ENCODE assay signal across 2 cellular contexts in the genomic region with DNA sequence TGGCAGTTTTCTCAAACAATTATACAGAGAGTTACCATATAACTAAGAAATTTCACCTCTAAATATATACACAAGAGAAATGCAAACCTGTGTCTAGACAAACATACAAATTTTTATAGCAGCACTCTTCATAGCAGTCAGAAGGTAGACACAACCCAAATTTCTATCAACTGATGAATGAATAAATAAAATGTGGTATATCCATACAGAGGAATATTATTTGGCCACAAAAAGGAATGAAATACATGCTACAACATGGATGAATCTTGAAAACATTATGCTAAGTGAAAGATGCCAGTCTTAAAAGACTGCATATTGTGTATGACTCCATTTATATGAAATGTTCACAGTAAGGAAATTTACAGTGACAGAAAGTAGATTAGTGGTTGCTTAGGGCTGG.
TF ChIP-seq lines count a peak whose summit lies in the region.

No MANE protein-coding gene starts in this region.

TF ChIP-seq in SK-N-SH treated with all-trans-retinoic acid at 6 μM for 48 hours, 23 proteins besides CTCF, POLR2A, EP300 and RAD21 (continued from another document):
- TF ChIP-seq, protein P1, sequence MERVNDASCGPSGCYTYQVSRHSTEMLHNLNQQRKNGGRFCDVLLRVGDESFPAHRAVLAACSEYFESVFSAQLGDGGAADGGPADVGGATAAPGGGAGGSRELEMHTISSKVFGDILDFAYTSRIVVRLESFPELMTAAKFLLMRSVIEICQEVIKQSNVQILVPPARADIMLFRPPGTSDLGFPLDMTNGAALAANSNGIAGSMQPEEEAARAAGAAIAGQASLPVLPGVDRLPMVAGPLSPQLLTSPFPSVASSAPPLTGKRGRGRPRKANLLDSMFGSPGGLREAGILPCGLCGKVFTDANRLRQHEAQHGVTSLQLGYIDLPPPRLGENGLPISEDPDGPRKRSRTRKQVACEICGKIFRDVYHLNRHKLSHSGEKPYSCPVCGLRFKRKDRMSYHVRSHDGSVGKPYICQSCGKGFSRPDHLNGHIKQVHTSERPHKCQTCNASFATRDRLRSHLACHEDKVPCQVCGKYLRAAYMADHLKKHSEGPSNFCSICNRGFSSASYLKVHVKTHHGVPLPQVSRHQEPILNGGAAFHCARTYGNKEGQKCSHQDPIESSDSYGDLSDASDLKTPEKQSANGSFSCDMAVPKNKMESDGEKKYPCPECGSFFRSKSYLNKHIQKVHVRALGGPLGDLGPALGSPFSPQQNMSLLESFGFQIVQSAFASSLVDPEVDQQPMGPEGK (CRISPR knock-in tag; IDR thresholded peaks at IDR 0.05; ENCODE audit: borderline replicate concordance): no peak
- TF ChIP-seq ZNF8 (CRISPR knock-in tag; IDR thresholded peaks at IDR 0.05) (peak; percentile 92), ARNTL (CRISPR knock-in tag; IDR thresholded peaks at IDR 0.05; ENCODE audit: borderline replicate concordance, low read depth) (no peak)
TF ChIP-seq in SK-N-SH treated with all-trans-retinoic acid at 6 μM for 48 hours: peak in this region for 1.

TF ChIP-seq in SK-N-SH, 30 proteins besides CTCF, POLR2A, EP300 and RAD21 (continued from another document):
- TF ChIP-seq, protein P2, sequence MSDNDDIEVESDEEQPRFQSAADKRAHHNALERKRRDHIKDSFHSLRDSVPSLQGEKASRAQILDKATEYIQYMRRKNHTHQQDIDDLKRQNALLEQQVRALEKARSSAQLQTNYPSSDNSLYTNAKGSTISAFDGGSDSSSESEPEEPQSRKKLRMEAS (IDR thresholded peaks at IDR 0.05; ENCODE audit: low read depth): no peak
- no peak for TF ChIP-seq RFX5 (IDR thresholded peaks at IDR 0.05; ENCODE audit: low read length)
- no peak for TF ChIP-seq GATA2 (CRISPR knock-in tag; IDR thresholded peaks at IDR 0.05)
- no peak for TF ChIP-seq MEF2A (IDR thresholded peaks at IDR 0.05; ENCODE audit: borderline replicate concordance, low read depth)
- TF ChIP-seq, protein P3, sequence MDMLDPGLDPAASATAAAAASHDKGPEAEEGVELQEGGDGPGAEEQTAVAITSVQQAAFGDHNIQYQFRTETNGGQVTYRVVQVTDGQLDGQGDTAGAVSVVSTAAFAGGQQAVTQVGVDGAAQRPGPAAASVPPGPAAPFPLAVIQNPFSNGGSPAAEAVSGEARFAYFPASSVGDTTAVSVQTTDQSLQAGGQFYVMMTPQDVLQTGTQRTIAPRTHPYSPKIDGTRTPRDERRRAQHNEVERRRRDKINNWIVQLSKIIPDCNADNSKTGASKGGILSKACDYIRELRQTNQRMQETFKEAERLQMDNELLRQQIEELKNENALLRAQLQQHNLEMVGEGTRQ (IDR thresholded peaks at IDR 0.05; ENCODE audit: borderline replicate concordance, low read depth, low read length): no peak
- TF ChIP-seq TAF1 (IDR thresholded peaks at IDR 0.05; ENCODE audit: borderline replicate concordance, low read depth, low read length): no peak
- no peak for TF ChIP-seq EZH2phosphoT487 (IDR thresholded peaks at IDR 0.05; ENCODE audit: borderline replicate concordance, low read depth)
- TF ChIP-seq SMC3 (IDR thresholded peaks at IDR 0.05; ENCODE audit: low read depth, low read length): no peak
- TF ChIP-seq, protein P4, sequence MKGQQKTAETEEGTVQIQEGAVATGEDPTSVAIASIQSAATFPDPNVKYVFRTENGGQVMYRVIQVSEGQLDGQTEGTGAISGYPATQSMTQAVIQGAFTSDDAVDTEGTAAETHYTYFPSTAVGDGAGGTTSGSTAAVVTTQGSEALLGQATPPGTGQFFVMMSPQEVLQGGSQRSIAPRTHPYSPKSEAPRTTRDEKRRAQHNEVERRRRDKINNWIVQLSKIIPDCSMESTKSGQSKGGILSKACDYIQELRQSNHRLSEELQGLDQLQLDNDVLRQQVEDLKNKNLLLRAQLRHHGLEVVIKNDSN (IDR thresholded peaks at IDR 0.05; ENCODE audit: borderline replicate concordance, low read depth): no peak
- no peak for TF ChIP-seq FOSL2 (IDR thresholded peaks at IDR 0.05; ENCODE audit: borderline replicate concordance, low read depth)
- TF ChIP-seq GABPA (IDR thresholded peaks at IDR 0.05; ENCODE audit: low read depth): no peak
- TF ChIP-seq CHD2 (IDR thresholded peaks at IDR 0.05; ENCODE audit: low read length, partially characterized antibody): no peak
- TF ChIP-seq POLR2AphosphoS5 (IDR thresholded peaks at IDR 0.05; ENCODE audit: low read depth, low read length): no peak
